1 cellular context compared by ENCODE assay signal in the genomic region with DNA sequence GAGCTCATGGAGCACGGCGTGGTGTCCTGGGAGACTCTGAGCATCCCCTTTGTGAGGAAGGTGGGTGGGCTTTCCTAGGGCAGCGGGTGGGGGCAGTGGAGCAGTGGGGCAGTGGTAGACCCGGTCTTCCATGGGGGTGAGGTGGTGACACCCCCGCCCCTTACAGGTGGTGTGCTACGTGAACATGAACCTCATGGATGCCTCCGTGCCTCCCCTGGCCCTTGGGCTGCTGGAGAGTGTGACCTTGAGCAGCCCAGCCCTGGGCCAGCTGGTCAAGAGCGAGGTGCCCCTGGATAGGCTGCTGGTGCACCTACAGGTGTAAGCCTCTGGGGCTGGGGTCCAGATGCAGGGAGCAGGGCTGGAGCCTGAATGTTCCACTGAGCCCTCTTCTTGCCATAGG.
TF ChIP-seq lines count a peak whose summit lies in the region.

No MANE protein-coding gene starts in this region.

TF ChIP-seq in HepG2, 621 proteins besides CTCF, POLR2A, EP300 and RAD21:
- peak; percentile 64 for TF ChIP-seq AGO2 (optimal IDR thresholded peaks at IDR 0.05; ENCODE audit: low read depth, low read length)
- TF ChIP-seq XBP1 (CRISPR knock-in tag; IDR thresholded peaks at IDR 0.05), result no peak
- TF ChIP-seq RAD51 (IDR thresholded peaks at IDR 0.05; ENCODE audit: borderline replicate concordance), result no peak
- 0 out of 2 replicates have a peak, but pooled peaks have one; percentile 34 for TF ChIP-seq RBFOX2 (IDR thresholded peaks at IDR 0.05; ENCODE audit: low read depth, low read length)
